In the genomic region with DNA sequence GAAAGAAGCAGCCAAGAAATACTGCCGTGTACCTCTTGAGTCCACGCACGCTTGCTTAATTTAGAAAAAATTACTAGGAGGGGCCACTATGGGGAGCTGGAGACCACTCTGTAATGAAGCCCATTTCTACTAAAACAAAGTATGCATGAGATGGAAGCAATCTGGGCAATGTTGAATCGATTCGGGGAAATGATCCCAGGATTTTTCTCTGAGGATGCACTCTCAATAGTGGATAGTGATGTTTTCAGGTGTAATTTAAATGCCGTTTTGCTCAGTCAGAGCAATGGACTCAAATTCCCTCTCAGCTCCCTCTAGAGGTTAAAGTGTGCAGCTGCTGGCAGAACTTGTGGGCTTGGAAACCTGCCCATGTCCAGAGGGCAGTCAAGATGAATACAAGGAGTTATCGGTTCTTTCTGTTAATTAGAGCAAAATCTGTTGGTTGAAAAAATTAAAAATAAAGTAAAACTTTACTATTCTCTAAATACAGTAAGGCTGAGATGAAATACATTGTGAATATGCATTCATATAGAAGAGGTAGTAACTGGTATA, we compare ENCODE assay signal across 8 cellular contexts.
DNase-seq lines count a peak whose midpoint lies in the region; ATAC-seq and TF ChIP-seq lines count a peak whose summit lies in the region.

No MANE protein-coding gene starts in this region.

- no peaks in the 10 kb centered on the region for H3K4me1 ChIP-seq in CD4-positive, alpha-beta memory T cell (ENCODE audit: insufficient read depth, low read length)
- peaks cover 40% of the 10 kb centered on the region for H3K4me1 ChIP-seq in neural progenitor cell

- no peaks in the 10 kb centered on the region for H3K9me3 ChIP-seq in CD4-positive, alpha-beta memory T cell (ENCODE audit: control insufficient read depth in 1 of 2, low read length in 2 of 2)
- no peaks in the 10 kb centered on the region for H3K9me3 ChIP-seq in neural progenitor cell (ENCODE audit: low read depth)

- H3K27ac ChIP-seq in CD4-positive, alpha-beta memory T cell (ENCODE audit: low read depth, low read length), result no peak overlapping the region
- no peak overlapping the region for H3K27ac ChIP-seq in neural progenitor cell

- H2AFZ ChIP-seq in neural progenitor cell (replicated peaks), result no peak overlapping the region

- no peaks in the 10 kb centered on the region for H3K36me3 Mint-ChIP-seq in CD4-positive, alpha-beta memory T cell
- H3K36me3 Mint-ChIP-seq in activated CD4-positive, alpha-beta T cell treated with anti-CD3 and anti-CD28 coated beads, Interleukin-2, amount 10 ng/mL, durations not matched to agents 7 days and 5 days (ENCODE audit: low read depth), result no peaks in the 10 kb centered on the region
- no peaks in the 10 kb centered on the region for H3K36me3 Mint-ChIP-seq in neural progenitor cell

- no peaks in the 10 kb centered on the region for H4K20me1 ChIP-seq in neural progenitor cell (ENCODE audit: low read depth)

- no peak overlapping the region for H3K9ac ChIP-seq in neural progenitor cell

- H3K27me3 Mint-ChIP-seq in CD4-positive, alpha-beta memory T cell, result peaks cover 0 to 2% of the 10 kb centered on the region in 2 donors
- no peaks in the 10 kb centered on the region for H3K27me3 Mint-ChIP-seq in activated CD4-positive, alpha-beta T cell treated with anti-CD3 and anti-CD28 coated beads, Interleukin-2, amount 10 ng/mL, durations not matched to agents 7 days and 5 days
- H3K27me3 Mint-ChIP-seq in neural progenitor cell (ENCODE audit: insufficient read depth, low read depth), result peaks cover 2% of the 10 kb centered on the region

- H3F3A ChIP-seq in neural progenitor cell (ENCODE audit: low read depth), result peaks cover 49% of the 10 kb centered on the region

- H3K27ac Mint-ChIP-seq in CD4-positive, alpha-beta memory T cell, result no peak overlapping the region
- H3K27ac Mint-ChIP-seq in activated CD4-positive, alpha-beta T cell treated with anti-CD3 and anti-CD28 coated beads, Interleukin-2, amount 10 ng/mL, durations not matched to agents 7 days and 5 days, result no peak overlapping the region
- no peak overlapping the region for H3K27ac Mint-ChIP-seq in neural progenitor cell

- H3K4me2 ChIP-seq in neural progenitor cell, result no peak overlapping the region

- CTCF ChIA-PET in CD4-positive, alpha-beta memory T cell (lab: Charles Lee; ENCODE audit: partially characterized antibody), result interaction anchor here (0.6 to 1.7 kb wide), 14 partner anchors 10 to 753 kb away, joined by 3 to 11 read pairs (median 4); a partner anchor contains a TSS
- CTCF ChIA-PET in activated CD4-positive, alpha-beta T cell treated with anti-CD3 and anti-CD28 coated beads, Interleukin-2, amount 10 ng/mL, durations not matched to agents 7 days and 5 days (lab: Charles Lee), result interaction anchor here (0.7 to 1.7 kb wide), 13 partner anchors 11 to 198 kb away, joined by 3 to 7 read pairs (median 5); no protein-coding TSS in a partner anchor

- peak in 4 of 5 donors; percentile 13 to 26 (median 21) for DNase-seq in CD4-positive, alpha-beta memory T cell
- peak; percentile 51 for DNase-seq in NCI-H1694 treated with DMSO at 0.1 percent for 48 hours (lab: John Stamatoyannopoulos, UW)
- DNase-seq in activated CD4-positive, alpha-beta T cell treated with anti-CD3 and anti-CD28 coated beads, Interleukin-2, amount 10 ng/mL, durations not matched to agents 7 days and 5 days, result peak; percentile 50
- DNase-seq in fibroblast of the aortic adventitia (ENCODE audit: low read depth), result peak; percentile 88
- DNase-seq in neural progenitor cell (ENCODE audit: low spot score), result peak; percentile 66
- DNase-seq in GOT3 (lab: John Stamatoyannopoulos, UW), result no peak

- H3K4me3 ChIP-seq in CD4-positive, alpha-beta memory T cell (ENCODE audit: low read length in 2 of 2), result no peak overlapping the region
- H3K4me3 ChIP-seq in fibroblast of the aortic adventitia (ENCODE audit: low read depth, low read length) (no peak overlapping the region), neural progenitor cell (no peak overlapping the region)

- peaks cover 0 to 2% (median 0%) of the 10 kb centered on the region in 8 donors for H3K9me3 Mint-ChIP-seq in CD4-positive, alpha-beta memory T cell
- no peaks in the 10 kb centered on the region for H3K9me3 Mint-ChIP-seq in activated CD4-positive, alpha-beta T cell treated with anti-CD3 and anti-CD28 coated beads, Interleukin-2, amount 10 ng/mL, durations not matched to agents 7 days and 5 days
- H3K9me3 Mint-ChIP-seq in neural progenitor cell, result no peaks in the 10 kb centered on the region

- intact Hi-C loops in CD4-positive, alpha-beta memory T cell (cut with micrococcal nuclease), result loop anchor here (1.0 kb wide), 1 partner anchor 152 kb away; no protein-coding TSS in a partner anchor

- H3K4me1 Mint-ChIP-seq in CD4-positive, alpha-beta memory T cell, result peaks cover 0 to 1% (median 0%) of the 10 kb centered on the region in 4 donors
- peaks cover 3% of the 10 kb centered on the region for H3K4me1 Mint-ChIP-seq in activated CD4-positive, alpha-beta T cell treated with anti-CD3 and anti-CD28 coated beads, Interleukin-2, amount 10 ng/mL, durations not matched to agents 7 days and 5 days
- peaks cover 19% of the 10 kb centered on the region for H3K4me1 Mint-ChIP-seq in neural progenitor cell

- ATAC-seq in GM18520 (IDR thresholded peaks at IDR 0.05; ENCODE audit: unreplicated experiment), result peak; percentile 84
- peak; percentile 94 for ATAC-seq in HG02938 (IDR thresholded peaks at IDR 0.05; ENCODE audit: unreplicated experiment)

- TF ChIP-seq CTCF in fibroblast of the aortic adventitia (IDR thresholded peaks at IDR 0.05; ENCODE audit: insufficient read depth, low read length) (peak; percentile 83), neural progenitor cell (IDR thresholded peaks at IDR 0.05) (peak; percentile 96)

- H3K27me3 ChIP-seq in CD4-positive, alpha-beta memory T cell (ENCODE audit: insufficient read depth, low read length), result no peaks in the 10 kb centered on the region
- no peaks in the 10 kb centered on the region for H3K27me3 ChIP-seq in neural progenitor cell

- POLR2A ChIA-PET in CD4-positive, alpha-beta memory T cell (lab: Charles Lee; ENCODE audit: partially characterized antibody), result no interaction called here
- POLR2A ChIA-PET in activated CD4-positive, alpha-beta T cell treated with anti-CD3 and anti-CD28 coated beads, Interleukin-2, amount 10 ng/mL, durations not matched to agents 7 days and 5 days (lab: Charles Lee), result no interaction called here

- no peak overlapping the region for H3K4me3 Mint-ChIP-seq in CD4-positive, alpha-beta memory T cell
- no peak overlapping the region for H3K4me3 Mint-ChIP-seq in activated CD4-positive, alpha-beta T cell treated with anti-CD3 and anti-CD28 coated beads, Interleukin-2, amount 10 ng/mL, durations not matched to agents 7 days and 5 days
- no peak overlapping the region for H3K4me3 Mint-ChIP-seq in neural progenitor cell

- no peaks in the 10 kb centered on the region for H3K36me3 ChIP-seq in CD4-positive, alpha-beta memory T cell (ENCODE audit: insufficient read depth, low read length)
- H3K36me3 ChIP-seq in neural progenitor cell, result no peaks in the 10 kb centered on the region

- peaks cover 5% of the 10 kb centered on the region for H3K79me2 ChIP-seq in neural progenitor cell (ENCODE audit: low read depth)
